15 cellular contexts compared by ENCODE assay signal in genomic region chr1:37432636-37433035, GRCh38. TPM values are rescaled to one million over a fixed set of nuclear protein-coding genes. Genes with fewer than 3 reads are reported as not detected.
A peak's percentile ranks its signal among the peaks of the same experiment; 100 is the strongest.
DNase-seq lines count a peak whose midpoint lies in the region; ATAC-seq, FAIRE-seq and TF ChIP-seq lines count a peak whose summit lies in the region.
"Had no signal": no experiment of that assay in that cellular context is flagged by ENCODE, and none has a peak within 500 bp of the region (broad histone marks: within the 10 kb centered on the region; RNA-seq: fewer than 3 reads in every experiment).

No MANE protein-coding gene starts in this region.

- ATAC-seq in HepG2 (peak; percentile 22; the same call in 1 of the 3 replicates), right lobe of liver (no peak)

- no peak for TF ChIP-seq POLR2A in HepG2 (IDR thresholded peaks at IDR 0.05; ENCODE audit: insufficient read depth in 1 of 2, low read depth in 2 of 2, low read length in 2 of 2)
- no peak for TF ChIP-seq POLR2A in right lobe of liver (IDR thresholded peaks at IDR 0.05)
- TF ChIP-seq POLR2A in H1 (IDR thresholded peaks at IDR 0.05; ENCODE audit: control extremely low read depth in 1 of 2, low read depth in 2 of 2, low read length in 2 of 2): no peak

- H3K36me3 ChIP-seq in HepG2 (replicated peaks in 1 of 2; ENCODE audit: control insufficient read depth in 1 of 2, insufficient read depth in 2 of 2, low read length in 2 of 2) (no peaks in the 10 kb centered on the region), right lobe of liver (no peaks in the 10 kb centered on the region), H1 (ENCODE audit: control insufficient read depth in 2 of 4, insufficient read depth in 4 of 4, low read length in 3 of 4) (no peaks in the 10 kb centered on the region)
- H3K36me3 ChIP-seq: HAP-1 had no signal

- H4K5ac ChIP-seq in H1 (ENCODE audit: insufficient read length, low read depth, low read length): no peak overlapping the region

- H3K4me1 Mint-ChIP-seq in neural crest cell: no peaks in the 10 kb centered on the region
- no peaks in the 10 kb centered on the region for H3K4me1 Mint-ChIP-seq in activated naive CD4-positive, alpha-beta T cell treated with anti-CD3 and anti-CD28 coated beads for 36 hours (ENCODE audit: low read depth)
- H3K4me1 Mint-ChIP-seq: B cell had no signal

- H2BK120ac ChIP-seq in H1 (replicated peaks; ENCODE audit: low read depth, low read length): no peak overlapping the region

- no peak overlapping the region for H3K4me3 Mint-ChIP-seq in neural crest cell
- H3K4me3 Mint-ChIP-seq in activated naive CD4-positive, alpha-beta T cell treated with anti-CD3 and anti-CD28 coated beads for 36 hours: no peak overlapping the region
- H3K4me3 Mint-ChIP-seq: B cell; CD4-positive, alpha-beta T cell had no signal

- H3K4me2 ChIP-seq in HepG2 (ENCODE audit: low read depth, low read length) (no peak overlapping the region), H1 (ENCODE audit: insufficient read depth in 1 of 2, low read depth in 2 of 2, low read length in 2 of 2) (no peak overlapping the region)

- H2BK20ac ChIP-seq in H1 (ENCODE audit: low read length): no peak overlapping the region

- peak overlapping the region; percentile 7 for H3K27ac Mint-ChIP-seq in neural crest cell (ENCODE audit: unreplicated experiment)
- H3K27ac Mint-ChIP-seq in activated naive CD4-positive, alpha-beta T cell treated with anti-CD3 and anti-CD28 coated beads for 36 hours: no peak overlapping the region
- H3K27ac Mint-ChIP-seq: B cell; CD4-positive, alpha-beta T cell had no signal

- H3K9ac ChIP-seq in HepG2 (ENCODE audit: insufficient read depth, low read depth, low read length) (no peak overlapping the region), H1 (replicated peaks in 1 of 4; ENCODE audit: extremely low read depth in 1 of 4, low read depth in 3 of 4, low read length in 3 of 4) (no peak overlapping the region)
- H3K9ac ChIP-seq: GM23248 had no signal

- H2BK5ac ChIP-seq in H1 (ENCODE audit: low read depth, low read length): no peak overlapping the region

- H3K4me1 ChIP-seq in HepG2 (ENCODE audit: insufficient read depth, low read length) (no peaks in the 10 kb centered on the region), right lobe of liver (no peaks in the 10 kb centered on the region), H1 (replicated peaks in 1 of 4; ENCODE audit: control insufficient read depth in 3 of 4, insufficient read depth in 4 of 4, low read length in 3 of 4) (peaks cover 0 to 8% (median 3%) of the 10 kb centered on the region in 4 experiments; a peak in 3 of 7 replicates)
- H3K4me1 ChIP-seq: HAP-1 had no signal

- TF ChIP-seq RAD21 in HepG2 (CRISPR knock-in tag; IDR thresholded peaks at IDR 0.05) (no peak), H1 (IDR thresholded peaks at IDR 0.05 in 1 of 2, conservative IDR thresholded peaks at IDR 0.05 in 1 of 2; ENCODE audit: low read depth in 2 of 2, low read length in 2 of 2) (no peak)

- H3K36me3 Mint-ChIP-seq in neural crest cell (ENCODE audit: low read depth): no peaks in the 10 kb centered on the region
- H3K36me3 Mint-ChIP-seq in activated naive CD4-positive, alpha-beta T cell treated with anti-CD3 and anti-CD28 coated beads for 36 hours (ENCODE audit: low read depth): no peaks in the 10 kb centered on the region

- no peaks in the 10 kb centered on the region for H3K79me1 ChIP-seq in H1 (ENCODE audit: low read depth, low read length)

- H2AFZ ChIP-seq in HepG2 (ENCODE audit: low read length) (no peak overlapping the region), H1 (ENCODE audit: low read length) (no peak overlapping the region)
- H2AFZ ChIP-seq: GM23248 had no signal

- no peaks in the 10 kb centered on the region for H3K9me3 Mint-ChIP-seq in neural crest cell
- no peaks in the 10 kb centered on the region for H3K9me3 Mint-ChIP-seq in activated naive CD4-positive, alpha-beta T cell treated with anti-CD3 and anti-CD28 coated beads for 36 hours
- H3K9me3 Mint-ChIP-seq: CD4-positive, alpha-beta T cell had no signal

- H3K9me3 ChIP-seq in HepG2 (ENCODE audit: low read length): no peaks in the 10 kb centered on the region
- no peaks in the 10 kb centered on the region for H3K9me3 ChIP-seq in right lobe of liver
- no peaks in the 10 kb centered on the region for H3K9me3 ChIP-seq in H1 (ENCODE audit: insufficient read depth in 2 of 2, low read depth in 1 of 2, low read length in 1 of 2)
- H3K9me3 ChIP-seq: HAP-1 had no signal

- H2AK5ac ChIP-seq in H1 (ENCODE audit: low read depth, low read length): no peak overlapping the region

- CTCF ChIA-PET in HepG2 (lab: Yijun Ruan, JAX; ENCODE audit: low intra/inter-chr PET ratio, low total read pairs): no interaction called here
- CTCF ChIA-PET in H1 (lab: Charles Lee; ENCODE audit: partially characterized antibody): interaction anchor here (0.7 to 3.0 kb wide), 13 partner anchors 8 to 177 kb away, joined by 3 to 21 read pairs (median 4); no protein-coding TSS in a partner anchor
- CTCF ChIA-PET in activated naive CD4-positive, alpha-beta T cell treated with anti-CD3 and anti-CD28 coated beads for 36 hours (lab: Charles Lee): no interaction called here

- WGBS in HepG2 (ENCODE audit: low lambda C conversion rate): 19% methylated on average over 10 of the region's 10 CpGs
- WGBS in right lobe of liver (ENCODE audit: insufficient coverage, low coverage, low lambda C conversion rate, missing lambda C conversion rate): 80% methylated on average over 5 of the region's 10 CpGs
- WGBS in H1 (ENCODE audit: extremely low coverage in 1 of 2, insufficient coverage in 1 of 2, insufficient read length in 1 of 2, insufficient replicate concordance in 2 of 2, low coverage in 1 of 2, low lambda C conversion rate in 2 of 2, missing lambda C conversion rate in 1 of 2), 2 experiments: 95% methylated on average over 10 of the region's 10 CpGs; no CpG with 5 or more reads in 1 of the 2 experiments

- H3K56ac ChIP-seq in H1 (replicated peaks; ENCODE audit: insufficient read length, low read depth, low read length): no peak overlapping the region

- no peak overlapping the region for H3K23ac ChIP-seq in H1 (ENCODE audit: insufficient read length)

- POLR2A ChIA-PET in HepG2 (lab: Yijun Ruan, JAX) (no interaction called here), H1 (lab: Charles Lee; ENCODE audit: partially characterized antibody) (interaction anchor here (1.5 to 2.0 kb wide), 2 partner anchors 41 to 107 kb away, joined by 4 to 8 read pairs; no protein-coding TSS in a partner anchor)

- intact Hi-C loops in HepG2 (cut with micrococcal nuclease; ENCODE audit: unreplicated experiment): loop anchor here (5.0 kb wide), 2 partner anchors 335 to 915 kb away; no protein-coding TSS in a partner anchor
- intact Hi-C loops in right lobe of liver (cut with DNase I): loop anchor here (10.0 kb wide), 2 partner anchors 728 to 858 kb away; no protein-coding TSS in a partner anchor
- intact Hi-C loops in activated naive CD4-positive, alpha-beta T cell treated with anti-CD3 and anti-CD28 coated beads for 36 hours (cut with micrococcal nuclease): loop anchor here (5.0 to 10.0 kb wide), 2 partner anchors 110 to 878 kb away; no protein-coding TSS in a partner anchor

- no peak overlapping the region for H3K18ac ChIP-seq in H1 (ENCODE audit: extremely low read depth, low read length)

- H4K91ac ChIP-seq in H1 (replicated peaks; ENCODE audit: insufficient read length, low read length): no peak overlapping the region

- H4K20me1 ChIP-seq in HepG2 (ENCODE audit: insufficient read depth, low read length) (peaks cover 4% of the 10 kb centered on the region; the same call in 1 of the 2 replicates), H1 (replicated peaks in 1 of 2; ENCODE audit: control insufficient read depth in 1 of 2, insufficient read depth in 2 of 2, low read length in 2 of 2) (no peaks in the 10 kb centered on the region)

- H3K27me3 ChIP-seq in HepG2 (ENCODE audit: control insufficient read depth in 1 of 2, insufficient read depth in 2 of 2, low read length in 2 of 2) (peaks cover 5 to 59% of the 10 kb centered on the region in 2 experiments; a peak in 4 of 5 replicates), right lobe of liver (no peaks in the 10 kb centered on the region), H1 (replicated peaks in 1 of 4; ENCODE audit: control insufficient read depth in 3 of 4, extremely low read depth in 1 of 4, insufficient read depth in 3 of 4, low read length in 3 of 4) (no peaks in the 10 kb centered on the region)

- TF ChIP-seq EP300 in HepG2 (IDR thresholded peaks at IDR 0.05; ENCODE audit: low read depth in 2 of 2, low read length in 2 of 2) (no peak), HepG2 (CRISPR knock-in tag; IDR thresholded peaks at IDR 0.05; ENCODE audit: borderline replicate concordance) (no peak), H1 (IDR thresholded peaks at IDR 0.05; ENCODE audit: borderline replicate concordance in 1 of 2, low read depth in 2 of 2, low read length in 2 of 2) (no peak)

- H2BK15ac ChIP-seq in H1 (ENCODE audit: low read length): 0 out of 2 replicates have a peak overlapping the region, but pooled peaks have one; percentile 61

- FAIRE-seq in HepG2 (lab: Jason Lieb, UNC) (no peak), H1 (lab: Jason Lieb, UNC) (no peak), GM19239 (lab: Jason Lieb, UNC) (no peak)

- in situ Hi-C loops in HepG2 (cut with HindIII; ENCODE audit: extremely low pct_ligation_motif_present, low pct_unique_long_range_greater_than_20kb): loop anchor here (10.0 to 25.0 kb wide), 2 partner anchors 720 to 878 kb away; no protein-coding TSS in a partner anchor

- H3K27ac ChIP-seq in HepG2 (ENCODE audit: extremely low read length, insufficient read depth, low read length) (no peak overlapping the region), right lobe of liver (no peak overlapping the region), H1 (ENCODE audit: low read depth, low read length) (no peak overlapping the region)
- H3K27ac ChIP-seq: GM23248 had no signal

- no peak overlapping the region for H3K14ac ChIP-seq in H1 (ENCODE audit: insufficient read length)

- H3K4me3 ChIP-seq in HepG2 (replicated peaks in 1 of 3; ENCODE audit: insufficient read depth in 1 of 3, low read depth in 2 of 3, low read length in 3 of 3): no peak overlapping the region
- no peak overlapping the region for H3K4me3 ChIP-seq in right lobe of liver
- no peak overlapping the region for H3K4me3 ChIP-seq in H1 (ENCODE audit: extremely low read depth in 1 of 4, insufficient read depth in 2 of 4, low read depth in 3 of 4, low read length in 4 of 4)
- H3K4me3 ChIP-seq: GM23248, HAP-1 had no signal

- no peak overlapping the region for H2BK12ac ChIP-seq in H1 (ENCODE audit: low read depth, low read length)

- BruUV-seq in HepG2 (replicated peaks; lab: Mats Ljungman, UMichigan): no TSS peak

- H3K23me2 ChIP-seq in H1 (ENCODE audit: low read depth, low read length): 0 out of 2 replicates have a peak, but pooled peaks cover 4% of the 10 kb centered on the region

- H3K79me2 ChIP-seq in HepG2 (ENCODE audit: insufficient read depth, low read length) (no peaks in the 10 kb centered on the region), H1 (ENCODE audit: control insufficient read depth in 1 of 2, insufficient read depth in 2 of 2, low read length in 2 of 2) (no peaks in the 10 kb centered on the region)

- H4K8ac ChIP-seq in H1 (ENCODE audit: extremely low read depth, insufficient read depth, low read length): no peak overlapping the region

- no peak for DNase-seq in HepG2 (ENCODE audit: low spot score)
- no peak for DNase-seq in right lobe of liver
- no peak for DNase-seq in H1 (ENCODE audit: low read depth in 1 of 2, low spot score in 2 of 2)
- no peak for DNase-seq in neural crest cell (ENCODE audit: low read depth, low spot score)
- no peak for DNase-seq in activated naive CD4-positive, alpha-beta T cell treated with anti-CD3 and anti-CD28 coated beads for 36 hours
- DNase-seq in GM19239 (ENCODE audit: insufficient read length, low spot score): no peak
- DNase-seq in AG20443 (ENCODE audit: low spot score): no peak
- DNase-seq: ACHN; C1 segment of cervical spinal cord; Calu3; CD4-positive, alpha-beta T cell; DMS 273 treated with DMSO at 0.1 percent for 48 hours; GM23248 had no signal

- no peak for TF ChIP-seq CTCF in HepG2 (CRISPR knock-in tag; IDR thresholded peaks at IDR 0.05)
- TF ChIP-seq CTCF in right lobe of liver (IDR thresholded peaks at IDR 0.05): no peak
- no peak for TF ChIP-seq CTCF in H1 (IDR thresholded peaks at IDR 0.05; ENCODE audit: control extremely low read depth in 1 of 3, insufficient read depth in 1 of 3, low read depth in 1 of 3, low read length in 3 of 3)
- TF ChIP-seq CTCF in neural crest cell (conservative IDR thresholded peaks at IDR 0.05): no peak

- H3K27me3 Mint-ChIP-seq in neural crest cell (ENCODE audit: low read depth): peaks cover 43% of the 10 kb centered on the region
- peaks cover 11% of the 10 kb centered on the region for H3K27me3 Mint-ChIP-seq in activated naive CD4-positive, alpha-beta T cell treated with anti-CD3 and anti-CD28 coated beads for 36 hours (ENCODE audit: low read depth)

- no peak overlapping the region for H3K4ac ChIP-seq in H1 (replicated peaks; ENCODE audit: insufficient read length, low read depth, low read length)

RNA-seq across cellular contexts. Expression of gene ZC3H12A, which starts 41.7 kb away (rescaled TPM):
- total RNA-seq in HepG2 (2016; rRNA removed; fragmentation: Illumina TruSeq; extraction: Trizol): 4.2 and 6.8 TPM in 2 replicates
- 1.2 and 1.8 TPM in 2 replicates for total RNA-seq in HepG2 (2016; cell fraction: cytosol; rRNA removed; fragmentation: Illumina TruSeq; extraction: Trizol; ENCODE audit: low read depth)
- total RNA-seq in HepG2 (2016; cell fraction: insoluble cytoplasmic fraction; rRNA removed; fragmentation: Illumina TruSeq; extraction: Trizol): 3.9 and 5.9 TPM in 2 replicates
- 2.6 and 3.2 TPM in 2 replicates for total RNA-seq in HepG2 (2016; cell fraction: membrane; rRNA removed; fragmentation: Illumina TruSeq; extraction: Trizol)
- total RNA-seq in HepG2 (2016; cell fraction: nucleus; rRNA removed; fragmentation: Illumina TruSeq; extraction: Trizol): 8.0 and 8.9 TPM in 2 replicates
- 13.3 and 21.1 TPM in 2 replicates for polyA plus RNA-seq in HepG2 (2011; rRNA removed)
- 11.9 and 13.7 TPM in 2 replicates for polyA plus RNA-seq in HepG2 (2011; cell fraction: cytosol; rRNA removed)
- 45.8 and 63.2 TPM in 2 replicates for polyA plus RNA-seq in HepG2 (2011; cell fraction: nucleus; rRNA removed)
- polyA plus RNA-seq in HepG2 (2012): 3.7 and 6.2 TPM in 2 replicates
- 0.97 and 1.0 TPM in 2 replicates for polyA plus RNA-seq in HepG2 (2016; cell fraction: cytosol; fragmentation: Illumina TruSeq; extraction: Trizol; ENCODE audit: low read depth)
- 5.6 and 5.9 TPM in 2 replicates for polyA plus RNA-seq in HepG2 (2016; cell fraction: insoluble cytoplasmic fraction; fragmentation: Illumina TruSeq; extraction: Trizol; ENCODE audit: low read depth)
- polyA plus RNA-seq in HepG2 (2016; cell fraction: membrane; fragmentation: Illumina TruSeq; extraction: Trizol; ENCODE audit: low read depth): 2.2 and 2.6 TPM in 2 replicates
- polyA plus RNA-seq in HepG2 (2016; cell fraction: nucleus; fragmentation: Illumina TruSeq; extraction: Trizol; ENCODE audit: insufficient read depth, low read depth): 17.0 and 18.8 TPM in 2 replicates
- polyA minus RNA-seq in HepG2 (2011; rRNA and poly(A)+ RNA removed; ENCODE audit: low replicate concordance): 12.1 and 39.9 TPM in 2 replicates
- polyA minus RNA-seq in HepG2 (2011; cell fraction: cytosol; rRNA and poly(A)+ RNA removed): 5.1 and 5.8 TPM in 2 replicates
- polyA minus RNA-seq in HepG2 (2011; cell fraction: nucleus; rRNA and poly(A)+ RNA removed): 8.0 and 14.0 TPM in 2 replicates
- total RNA-seq in right lobe of liver: 10 to 100 TPM in 3 of 6 experiments, 1 to 10 TPM in 3; 2.7 to 21.9 (median 8.3) TPM
- 7.4 TPM in 2 replicates for total RNA-seq in H1 (2021; fragmentation: NEBNext Ultra II Directional; extraction: Animal tissue kit (Norgen Biotek cat#: 25700))
- polyA plus RNA-seq in H1 (2011; rRNA removed): 10.0 and 13.7 TPM in 2 replicates
- 8.1 TPM for polyA plus RNA-seq in H1 (2011; cell fraction: cytosol; rRNA removed)
- polyA plus RNA-seq in H1 (2011; cell fraction: nucleus; rRNA removed): 20.1 TPM
- polyA plus RNA-seq in H1 (2012, experiment 1 of 2): 5.6 to 7.4 TPM (median 6.7 TPM) in 4 replicates
- polyA plus RNA-seq in H1 (2012, experiment 2 of 2): 6.9 TPM
- 4.6 TPM for polyA plus RNA-seq in H1 (2013, experiment 1 of 2)
- 4.4 TPM for polyA plus RNA-seq in H1 (2013, experiment 2 of 2)
- 4.1 and 7.6 TPM in 2 replicates for polyA minus RNA-seq in H1 (2011; rRNA and poly(A)+ RNA removed)
- polyA minus RNA-seq in H1 (2011; cell fraction: cytosol; rRNA and poly(A)+ RNA removed): 3.1 TPM
- 5.9 TPM for polyA minus RNA-seq in H1 (2011; cell fraction: nucleus; rRNA and poly(A)+ RNA removed)
- total RNA-seq in neural crest cell: 3.0 and 3.6 TPM in 2 replicates
- total RNA-seq in activated naive CD4-positive, alpha-beta T cell treated with anti-CD3 and anti-CD28 coated beads for 36 hours: 10 to 100 TPM; 29.0 to 33.6 TPM
